8 cellular contexts compared by ENCODE assay signal in the genomic region with DNA sequence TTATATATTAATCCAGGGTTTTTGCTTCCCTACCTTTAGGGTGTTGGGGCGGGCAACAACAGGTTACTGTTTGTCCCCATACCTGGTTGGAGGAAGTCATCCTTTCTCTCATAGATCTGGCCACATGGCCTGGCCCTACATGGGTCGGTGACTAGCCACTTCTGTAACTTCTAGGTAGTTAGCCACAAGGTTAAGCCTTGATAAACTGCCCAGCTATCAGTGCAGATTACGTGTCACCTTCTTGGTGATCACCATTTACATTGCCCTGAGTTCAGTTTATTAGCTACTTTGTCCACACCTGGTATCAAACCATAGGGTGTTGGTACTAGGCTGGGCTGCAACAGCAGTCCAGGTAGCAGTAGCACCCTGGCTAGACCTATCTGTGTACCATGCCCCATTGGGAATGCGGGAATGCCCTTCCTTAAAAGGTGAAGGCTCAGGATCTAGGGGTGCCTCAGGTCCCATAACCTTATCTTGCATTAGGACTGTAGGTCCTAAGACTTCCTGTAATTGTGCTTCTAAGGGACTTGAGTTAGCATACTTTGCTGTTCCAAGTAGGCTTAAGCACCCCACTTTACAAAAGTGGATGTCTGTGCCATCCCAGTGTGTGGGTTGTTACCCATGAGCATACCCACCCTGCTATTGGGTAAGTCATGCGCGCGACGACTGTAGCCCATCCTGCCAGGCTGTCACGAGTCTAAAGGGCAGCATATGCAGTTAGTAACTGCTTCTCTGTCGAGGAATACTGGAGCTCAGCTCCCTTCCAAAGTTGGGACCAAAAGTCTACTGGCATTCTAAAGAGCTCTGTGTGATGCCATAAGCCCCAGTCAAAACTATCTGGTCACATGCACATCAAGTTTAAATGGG. TPM values are rescaled to one million over a fixed set of nuclear protein-coding genes. Genes with fewer than 3 reads are reported as not detected.
DNase-seq lines count a peak whose midpoint lies in the region; ATAC-seq, FAIRE-seq and TF ChIP-seq lines count a peak whose summit lies in the region.

No MANE protein-coding gene starts in this region.

- no peaks in the 10 kb centered on the region for H4K20me1 ChIP-seq in K562 (replicated peaks; ENCODE audit: control insufficient read depth, insufficient read depth, low read length)

- peaks cover 48% of the 10 kb centered on the region for H3K4me1 Mint-ChIP-seq in activated naive CD4-positive, alpha-beta T cell treated with anti-CD3 and anti-CD28 coated beads, Interleukin-2, amount 50 U/mL, for 24 hours

- H3K9me3 ChIP-seq in K562 (replicated peaks; ENCODE audit: control insufficient read depth, insufficient read depth, low read depth, low read length) (no peaks in the 10 kb centered on the region; the same call in 1 of the 2 replicates), mucosa of stomach (ENCODE audit: control insufficient read depth, low read length) (no peaks in the 10 kb centered on the region), upper lobe of left lung (no peaks in the 10 kb centered on the region)

- no peak overlapping the region for H3K27ac Mint-ChIP-seq in activated naive CD4-positive, alpha-beta T cell treated with anti-CD3 and anti-CD28 coated beads, Interleukin-2, amount 50 U/mL, for 24 hours

- H3K36me3 ChIP-seq in K562 (ENCODE audit: control insufficient read depth, insufficient read depth, low read length) (peaks cover 16% of the 10 kb centered on the region), mucosa of stomach (ENCODE audit: control insufficient read depth, insufficient read depth, low read length) (no peaks in the 10 kb centered on the region), upper lobe of left lung (peaks cover 0 to 4% (median 0%) of the 10 kb centered on the region in 4 donors)

- H3K4me2 ChIP-seq in K562 (ENCODE audit: insufficient read depth, low read length) = peak overlapping the region; percentile 95

- no peaks in the 10 kb centered on the region for H3K27me3 Mint-ChIP-seq in activated naive CD4-positive, alpha-beta T cell treated with anti-CD3 and anti-CD28 coated beads, Interleukin-2, amount 50 U/mL, for 24 hours

- TF ChIP-seq EP300 in K562 (IDR thresholded peaks at IDR 0.05; ENCODE audit: low read length) (no peak), upper lobe of left lung (IDR thresholded peaks at IDR 0.05) (no peak)

- no peaks in the 10 kb centered on the region for H3K9me3 Mint-ChIP-seq in activated naive CD4-positive, alpha-beta T cell treated with anti-CD3 and anti-CD28 coated beads, Interleukin-2, amount 50 U/mL, for 24 hours

- peak; percentile 6 for FAIRE-seq in K562 (lab: Jason Lieb, UNC)

- BruUV-seq in K562 (replicated peaks; lab: Mats Ljungman, UMichigan) = no TSS peak

- POLR2A ChIA-PET in K562 (lab: Yijun Ruan, JAX) = interaction anchor here (0.6 to 5.3 kb wide), 18 partner anchors 8 to 1208 kb away, joined by 3 to 80 read pairs (median 5); a partner anchor contains a TSS

- WGBS in K562 (ENCODE audit: insufficient coverage, low coverage, missing lambda C conversion rate) = 81% methylated on average over 10 of the region's 10 CpGs
- 74 to 81% methylated on average over 9 to 10 of the region's 10 CpGs for WGBS in upper lobe of left lung, 2 donors

- intact Hi-C loops in K562 (cut with micrococcal nuclease) = loop anchor here (1.0 to 10.0 kb wide), 7 partner anchors 19 to 520 kb away; a partner anchor contains a TSS

- H2AFZ ChIP-seq in K562 (ENCODE audit: low read depth, low read length) = no peak overlapping the region; the same call in 1 of the 2 replicates

- no peak for TF ChIP-seq RAD21 in K562 (CRISPR knock-in tag; conservative IDR thresholded peaks at IDR 0.05 in 1 of 2, IDR thresholded peaks at IDR 0.05 in 1 of 2)

- CTCF ChIA-PET in K562 (lab: Yijun Ruan, JAX; ENCODE audit: low intra/inter-chr PET ratio) = interaction anchor here (0.9 to 1.7 kb wide), 5 partner anchors 187 to 1193 kb away, joined by 3 to 12 read pairs (median 3); no protein-coding TSS in a partner anchor

- peak overlapping the region; percentile 76 for H3K27ac ChIP-seq in K562 (ENCODE audit: extremely low read depth, low read depth, low read length)
- H3K27ac ChIP-seq in upper lobe of left lung = peak overlapping the region; percentile 81 to 88 (median 84)

- H3K4me3 Mint-ChIP-seq in activated naive CD4-positive, alpha-beta T cell treated with anti-CD3 and anti-CD28 coated beads, Interleukin-2, amount 50 U/mL, for 24 hours = peak overlapping the region; percentile 89

- in situ Hi-C loops in K562 (cut with MboI) = loop anchor here (5.0 kb wide), 1 partner anchor 218 kb away; no protein-coding TSS in a partner anchor

- H3K27me3 ChIP-seq in K562 (ENCODE audit: control insufficient read depth in 2 of 2, insufficient read depth in 2 of 2, low read length in 2 of 2) = no peaks in the 10 kb centered on the region; a peak in 1 of 5 replicates
- H3K27me3 ChIP-seq in mucosa of stomach (ENCODE audit: control insufficient read depth, insufficient read depth, low read length) = no peaks in the 10 kb centered on the region
- no peaks in the 10 kb centered on the region for H3K27me3 ChIP-seq in upper lobe of left lung

- H3K4me3 ChIP-seq in K562 = no peak overlapping the region
- no peak overlapping the region for H3K4me3 ChIP-seq in mucosa of stomach (ENCODE audit: low read length)
- H3K4me3 ChIP-seq in upper lobe of left lung = peak overlapping the region in 3 of 4 donors; percentile 47 to 70 (median 66)

- ATAC-seq in K562 (no peak), upper lobe of left lung (ENCODE audit: low FRiP score in 2 of 2) (no peak), HG02852 (IDR thresholded peaks at IDR 0.05; ENCODE audit: unreplicated experiment) (no peak)

- H3K79me2 ChIP-seq in K562 (ENCODE audit: control insufficient read depth, insufficient read depth, low read length) = peaks cover 79% of the 10 kb centered on the region

- H3K36me3 Mint-ChIP-seq in activated naive CD4-positive, alpha-beta T cell treated with anti-CD3 and anti-CD28 coated beads, Interleukin-2, amount 50 U/mL, for 24 hours = no peaks in the 10 kb centered on the region

- no peak for TF ChIP-seq POLR2A in K562 (conservative IDR thresholded peaks at IDR 0.05)
- TF ChIP-seq POLR2A in upper lobe of left lung (IDR thresholded peaks at IDR 0.05) = no peak

- H3K9me1 ChIP-seq in K562 (ENCODE audit: control insufficient read depth, insufficient read depth, low read length) = no peaks in the 10 kb centered on the region

- no peak for TF ChIP-seq CTCF in K562 (IDR thresholded peaks at IDR 0.05 in 2 of 3, conservative IDR thresholded peaks at IDR 0.05 in 1 of 3; ENCODE audit: insufficient read depth in 2 of 3, low read depth in 1 of 3, low read length in 3 of 3)
- no peak for TF ChIP-seq CTCF in upper lobe of left lung (IDR thresholded peaks at IDR 0.05)

- no peak for DNase-seq in activated naive CD4-positive, alpha-beta T cell (lab: John Stamatoyannopoulos, UW)
- DNase-seq in K562 (ENCODE audit: extremely low read depth in 1 of 4, low spot score in 3 of 4) (peak in 1 of 4 experiments; percentile 36), upper lobe of left lung (peak in 1 of 2 donors; percentile 35), NCI-H82 treated with DMSO at 0.1 percent for 48 hours (lab: John Stamatoyannopoulos, UW; ENCODE audit: unreplicated experiment) (no peak), cortex of kidney (lab: John Stamatoyannopoulos, UW) (no peak)

- H3K9ac ChIP-seq in K562 (ENCODE audit: insufficient read depth in 1 of 2, low read depth in 2 of 2, low read length in 2 of 2) = peak overlapping the region; percentile 68 to 79; a peak in 3 of 4 replicates
- peak overlapping the region; percentile 80 for H3K9ac ChIP-seq in mucosa of stomach (ENCODE audit: low read length)

- H3K4me1 ChIP-seq in K562 (replicated peaks in 1 of 2; ENCODE audit: control insufficient read depth in 2 of 2, insufficient read depth in 2 of 2, low read length in 2 of 2) (peaks cover 44 to 49% of the 10 kb centered on the region in 2 experiments), mucosa of stomach (ENCODE audit: control insufficient read depth, insufficient read depth, low read length) (peaks cover 36% of the 10 kb centered on the region), upper lobe of left lung (peaks cover 28 to 38% (median 32%) of the 10 kb centered on the region in 4 donors)

RNA-seq across cellular contexts. Expression of a gene that starts 5.2 kb away (rescaled TPM):
- 18.5 and 26.6 TPM in 2 replicates for total RNA-seq in K562 (2011; cell fraction: chromatin; rRNA removed; ENCODE audit: low replicate concordance)
- 8.7 and 9.0 TPM in 2 replicates for total RNA-seq in K562 (2011; cell fraction: nucleolus; rRNA removed)
- 14.7 and 21.2 TPM in 2 replicates for total RNA-seq in K562 (2011; cell fraction: nucleoplasm; rRNA removed)
- total RNA-seq in K562 (2014; rRNA removed) = 5.5 and 9.1 TPM in 2 replicates
- total RNA-seq in K562 (2014; rRNA removed; fragmentation: Illumina TruSeq; extraction: Trizol) = 12.4 and 12.8 TPM in 2 replicates
- total RNA-seq in K562 (2015; rRNA removed; fragmentation: Illumina TruSeq; extraction: Trizol) = 12.2 and 12.4 TPM in 2 replicates
- total RNA-seq in K562 (2021) = 10.2 and 11.1 TPM in 2 replicates
- 11.4 and 12.2 TPM in 2 replicates for polyA plus RNA-seq in K562 (2011; rRNA removed)
- 4.1 and 7.4 TPM in 2 replicates for polyA plus RNA-seq in K562 (2011; cell fraction: cytosol; rRNA removed)
- 13.7 and 16.5 TPM in 2 replicates for polyA plus RNA-seq in K562 (2011; cell fraction: nucleus; rRNA removed)
- 6.5 and 6.8 TPM in 2 replicates for polyA plus RNA-seq in K562 (2012)
- 9.0 and 10.4 TPM in 2 replicates for polyA plus RNA-seq in K562 (2014; fragmentation: Illumina TruSeq; extraction: Trizol)
- polyA plus RNA-seq in K562 (2014; fragmentation: Nextera tagmentation; extraction: Ambion mirVana) = 1 to 10 TPM; 3.0 to 4.3 TPM
- polyA plus RNA-seq in K562 (2014; rRNA removed) = 6.9 and 8.0 TPM in 2 replicates
- polyA minus RNA-seq in K562 (2011; rRNA and poly(A)+ RNA removed) = 7.9 and 12.8 TPM in 2 replicates
- polyA minus RNA-seq in K562 (2011; cell fraction: cytosol; rRNA and poly(A)+ RNA removed) = 4.5 and 6.7 TPM in 2 replicates
- 3.8 and 7.0 TPM in 2 replicates for polyA minus RNA-seq in K562 (2011; cell fraction: nucleus; rRNA and poly(A)+ RNA removed)
- total RNA-seq in upper lobe of left lung = 10 to 100 TPM in 1 of 6 donors, 1 to 10 TPM in 5; 2.6 to 10.5 (median 5.6) TPM

RNA-seq across cellular contexts. Expression of a gene that starts 19.0 kb away (rescaled TPM):
- 6.8 and 10.3 TPM in 2 replicates for total RNA-seq in K562 (2011; cell fraction: chromatin; rRNA removed; ENCODE audit: low replicate concordance)
- 4.2 and 5.4 TPM in 2 replicates for total RNA-seq in K562 (2011; cell fraction: nucleolus; rRNA removed)
- total RNA-seq in K562 (2011; cell fraction: nucleoplasm; rRNA removed) = 4.0 and 5.6 TPM in 2 replicates
- total RNA-seq in K562 (2014; rRNA removed) = 4.1 and 6.3 TPM in 2 replicates
- total RNA-seq in K562 (2014; rRNA removed; fragmentation: Illumina TruSeq; extraction: Trizol) = 8.4 and 9.0 TPM in 2 replicates
- 11.4 and 12.1 TPM in 2 replicates for total RNA-seq in K562 (2015; rRNA removed; fragmentation: Illumina TruSeq; extraction: Trizol)
- total RNA-seq in K562 (2021) = 5.7 and 7.4 TPM in 2 replicates
- 8.4 and 9.8 TPM in 2 replicates for polyA plus RNA-seq in K562 (2011; rRNA removed)
- 4.4 and 6.1 TPM in 2 replicates for polyA plus RNA-seq in K562 (2011; cell fraction: cytosol; rRNA removed)
- polyA plus RNA-seq in K562 (2011; cell fraction: nucleus; rRNA removed) = 9.8 and 10.5 TPM in 2 replicates
- 6.8 and 11.1 TPM in 2 replicates for polyA plus RNA-seq in K562 (2012)
- 7.9 and 8.5 TPM in 2 replicates for polyA plus RNA-seq in K562 (2014; fragmentation: Illumina TruSeq; extraction: Trizol)
- polyA plus RNA-seq in K562 (2014; fragmentation: Nextera tagmentation; extraction: Ambion mirVana) = 1 to 10 TPM; 5.0 to 7.0 TPM
- 3.9 and 5.7 TPM in 2 replicates for polyA plus RNA-seq in K562 (2014; rRNA removed)
- 16.6 and 17.6 TPM in 2 replicates for polyA minus RNA-seq in K562 (2011; rRNA and poly(A)+ RNA removed)
- 4.2 and 6.7 TPM in 2 replicates for polyA minus RNA-seq in K562 (2011; cell fraction: cytosol; rRNA and poly(A)+ RNA removed)
- polyA minus RNA-seq in K562 (2011; cell fraction: nucleus; rRNA and poly(A)+ RNA removed) = 5.3 and 8.2 TPM in 2 replicates
- total RNA-seq in upper lobe of left lung = 10 to 100 TPM; 11.5 to 33.5 (median 18.6) TPM

RNA-seq across cellular contexts. Expression of a gene that starts 44.6 kb away (rescaled TPM):
- 20.1 and 58.9 TPM in 2 replicates for total RNA-seq in K562 (2011; cell fraction: chromatin; rRNA removed; ENCODE audit: low replicate concordance)
- total RNA-seq in K562 (2011; cell fraction: nucleolus; rRNA removed) = 11.8 and 18.6 TPM in 2 replicates
- 20.4 and 21.6 TPM in 2 replicates for total RNA-seq in K562 (2011; cell fraction: nucleoplasm; rRNA removed)
- total RNA-seq in K562 (2014; rRNA removed) (12.3 and 12.5 TPM in 2 replicates), K562 (2014; rRNA removed; fragmentation: Illumina TruSeq; extraction: Trizol) (19.4 and 22.6 TPM in 2 replicates), K562 (2015; rRNA removed; fragmentation: Illumina TruSeq; extraction: Trizol) (17.7 and 19.6 TPM in 2 replicates), K562 (2021) (12.1 and 12.5 TPM in 2 replicates), upper lobe of left lung (10 to 100 TPM in 1 of 6 donors, 1 to 10 TPM in 5; 2.6 to 10.5 (median 5.3) TPM)
- polyA plus RNA-seq in K562 (2011; rRNA removed) (14.5 and 18.5 TPM in 2 replicates), K562 (2014; fragmentation: Illumina TruSeq; extraction: Trizol) (12.3 and 14.5 TPM in 2 replicates), K562 (2014; fragmentation: Nextera tagmentation; extraction: Ambion mirVana) (1 to 10 TPM; 2.5 to 7.9 TPM), K562 (2014; rRNA removed) (10.4 and 11.4 TPM in 2 replicates)
- 3.8 and 6.5 TPM in 2 replicates for polyA plus RNA-seq in K562 (2011; cell fraction: cytosol; rRNA removed)
- 12.0 and 13.1 TPM in 2 replicates for polyA plus RNA-seq in K562 (2011; cell fraction: nucleus; rRNA removed)
- 5.6 and 7.0 TPM in 2 replicates for polyA plus RNA-seq in K562 (2012)
- 35.5 and 45.0 TPM in 2 replicates for polyA minus RNA-seq in K562 (2011; rRNA and poly(A)+ RNA removed)
- 8.2 and 11.4 TPM in 2 replicates for polyA minus RNA-seq in K562 (2011; cell fraction: cytosol; rRNA and poly(A)+ RNA removed)
- polyA minus RNA-seq in K562 (2011; cell fraction: nucleus; rRNA and poly(A)+ RNA removed) = 17.8 and 33.1 TPM in 2 replicates

Comparison
In these comparisons a context has a peak if more than half of its experiments do, and no peak if none do; other contexts are left out.
1. H3K4me3 ChIP-seq: peak in upper lobe of left lung (3 of 4); none in K562 (single experiment) and mucosa of stomach (single experiment).